Comparison of ENCODE assay signal across 15 cellular contexts in the genomic region with DNA sequence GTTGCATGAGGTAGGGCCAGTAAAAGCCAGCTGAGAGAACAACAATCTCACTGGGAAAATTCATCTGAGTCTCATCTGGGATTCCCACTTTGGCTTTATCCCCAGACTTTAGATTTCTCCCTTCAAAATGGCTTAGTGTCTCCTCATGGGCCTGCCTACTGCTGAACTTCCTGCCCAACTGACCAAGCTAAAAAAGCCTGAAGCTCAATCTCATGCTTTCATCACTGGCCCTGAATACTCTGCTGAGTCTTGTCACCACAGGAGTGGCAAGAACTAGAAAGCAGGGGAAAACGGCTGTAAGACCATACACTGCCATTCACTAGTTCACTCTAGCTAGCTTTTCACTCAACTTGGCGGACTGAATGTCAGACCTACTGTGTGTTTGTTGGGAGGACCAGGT.
DNase-seq lines count a peak whose midpoint lies in the region; ATAC-seq, FAIRE-seq and TF ChIP-seq lines count a peak whose summit lies in the region.
"Had no signal": no experiment of that assay in that cellular context is flagged by ENCODE, and none has a peak within 500 bp of the region (broad histone marks: within the 10 kb centered on the region; RNA-seq: fewer than 3 reads in every experiment).

No MANE protein-coding gene starts in this region.

- peak; percentile 12 for DNase-seq in LHCN-M2 (ENCODE audit: low read depth)
- DNase-seq in SK-MEL-5 (ENCODE audit: low read depth, low spot score): peak; percentile 41
- DNase-seq in trophoblast cell: no peak
- DNase-seq in GM12891 (ENCODE audit: insufficient read length, low spot score): no peak
- no peak for DNase-seq in aorta
- DNase-seq in 8988T: no peak
- DNase-seq in activated CD8-positive, alpha-beta memory T cell treated with anti-CD3 and anti-CD28 coated beads, Interleukin-2, amount 10 ng/mL, durations not matched to agents 7 days and 5 days: no peak
- DNase-seq: Caco-2; CD8-positive, alpha-beta T cell; DMS53; GM23248 had no signal

- H3K79me2 ChIP-seq in trophoblast cell (ENCODE audit: control insufficient read depth, insufficient read depth, low read length, poor library complexity): no peaks in the 10 kb centered on the region

- H3K23ac ChIP-seq in trophoblast cell (ENCODE audit: low read length): no peak overlapping the region

- no peak for FAIRE-seq in GM12891 (lab: Jason Lieb, UNC)
- FAIRE-seq: GM18507, H54 had no signal

- peaks cover 0 to 5% of the 10 kb centered on the region in 2 experiments for H3K4me1 ChIP-seq in trophoblast cell (ENCODE audit: control insufficient read depth in 1 of 2, insufficient read depth in 2 of 2, low read length in 2 of 2)
- H3K4me1 ChIP-seq in aorta (ENCODE audit: control insufficient read depth in 1 of 2, insufficient read depth in 2 of 2, low read length in 2 of 2): no peaks in the 10 kb centered on the region
- H3K4me1 ChIP-seq: Caco-2 had no signal

- H2BK120ac ChIP-seq in trophoblast cell (ENCODE audit: insufficient read depth, low read length, poor library complexity): no peak overlapping the region

- peaks cover 23% of the 10 kb centered on the region for H3K27me3 Mint-ChIP-seq in activated CD8-positive, alpha-beta memory T cell treated with anti-CD3 and anti-CD28 coated beads, Interleukin-2, amount 10 ng/mL, durations not matched to agents 7 days and 5 days
- H3K27me3 Mint-ChIP-seq: IgD-negative memory B cell had no signal

- H2BK5ac ChIP-seq in trophoblast cell (ENCODE audit: low read depth, low read length, poor library complexity): no peak overlapping the region

- H3K18ac ChIP-seq in trophoblast cell (ENCODE audit: low read length): no peak overlapping the region

- no peaks in the 10 kb centered on the region for H3K9me3 Mint-ChIP-seq in activated CD8-positive, alpha-beta memory T cell treated with anti-CD3 and anti-CD28 coated beads, Interleukin-2, amount 10 ng/mL, durations not matched to agents 7 days and 5 days (ENCODE audit: low read depth)
- H3K9me3 Mint-ChIP-seq: CD14-positive monocyte; CD8-positive, alpha-beta T cell had no signal

- H2BK12ac ChIP-seq in trophoblast cell (ENCODE audit: low read length): peak overlapping the region; percentile 6

- no peaks in the 10 kb centered on the region for H3K4me1 Mint-ChIP-seq in activated CD8-positive, alpha-beta memory T cell treated with anti-CD3 and anti-CD28 coated beads, Interleukin-2, amount 10 ng/mL, durations not matched to agents 7 days and 5 days
- H3K4me1 Mint-ChIP-seq: CD14-positive monocyte had no signal

- H3K27me3 ChIP-seq in trophoblast cell (ENCODE audit: insufficient read depth, low read length) (no peaks in the 10 kb centered on the region), aorta (ENCODE audit: control insufficient read depth in 1 of 2, insufficient read depth in 2 of 2, low read length in 1 of 2) (no peaks in the 10 kb centered on the region)

- no peak overlapping the region for H3K9ac ChIP-seq in trophoblast cell (ENCODE audit: low read length)
- H3K9ac ChIP-seq: GM23248 had no signal

- no peak for TF ChIP-seq POLR2A in GM12891 (IDR thresholded peaks at IDR 0.05; ENCODE audit: low read depth, low read length)

- no peaks in the 10 kb centered on the region for H3K36me3 Mint-ChIP-seq in activated CD8-positive, alpha-beta memory T cell treated with anti-CD3 and anti-CD28 coated beads, Interleukin-2, amount 10 ng/mL, durations not matched to agents 7 days and 5 days
- H3K36me3 Mint-ChIP-seq: CD14-positive monocyte; CD8-positive, alpha-beta T cell; IgD-negative memory B cell had no signal

- H4K91ac ChIP-seq in trophoblast cell (ENCODE audit: low read depth, low read length): no peak overlapping the region

- H3K4me3 ChIP-seq in trophoblast cell (ENCODE audit: low read depth, low read length): no peak overlapping the region
- no peak overlapping the region for H3K4me3 ChIP-seq in aorta (ENCODE audit: low read length in 2 of 2)
- H3K4me3 ChIP-seq: GM23248 had no signal

- H3K27ac Mint-ChIP-seq in activated CD8-positive, alpha-beta memory T cell treated with anti-CD3 and anti-CD28 coated beads, Interleukin-2, amount 10 ng/mL, durations not matched to agents 7 days and 5 days: no peak overlapping the region
- H3K27ac Mint-ChIP-seq: CD14-positive monocyte; CD8-positive, alpha-beta T cell; IgD-negative memory B cell had no signal

- H3K36me3 ChIP-seq in trophoblast cell (ENCODE audit: control insufficient read depth in 1 of 2, insufficient read depth in 2 of 2, low read length in 2 of 2) (no peaks in the 10 kb centered on the region), aorta (ENCODE audit: control insufficient read depth in 1 of 2, insufficient read depth in 2 of 2, low read length in 1 of 2) (no peaks in the 10 kb centered on the region)

- H2AFZ ChIP-seq in trophoblast cell (ENCODE audit: insufficient read depth, low read length, poor library complexity): no peak overlapping the region
- H2AFZ ChIP-seq: GM23248 had no signal

- no peak overlapping the region for H3K14ac ChIP-seq in trophoblast cell (ENCODE audit: low read length)

- intact Hi-C loops in aorta (cut with DNase I): no loop called here

- no peak overlapping the region for H2AK5ac ChIP-seq in trophoblast cell (ENCODE audit: low read length)

- no peak overlapping the region for H3K4me2 ChIP-seq in trophoblast cell (ENCODE audit: low read length)

- in situ Hi-C loops in SK-MEL-5 (cut with HindIII; ENCODE audit: low pct_unique_long_range_greater_than_20kb, low sequenced_read_pairs): no loop called here

- CTCF ChIA-PET in activated CD8-positive, alpha-beta memory T cell treated with anti-CD3 and anti-CD28 coated beads, Interleukin-2, amount 10 ng/mL, durations not matched to agents 7 days and 5 days (lab: Charles Lee): no interaction called here

- no peak for ATAC-seq in aorta (ENCODE audit: low FRiP score)
- ATAC-seq in activated CD8-positive, alpha-beta memory T cell treated with anti-CD3 and anti-CD28 coated beads, Interleukin-2, amount 10 ng/mL, durations not matched to agents 7 days and 5 days: no peak
- ATAC-seq: CD8-positive, alpha-beta T cell had no signal

- H4K8ac ChIP-seq in trophoblast cell (ENCODE audit: low read depth, low read length): no peak overlapping the region

- H3K79me1 ChIP-seq in trophoblast cell (ENCODE audit: low read length): peaks cover 5% of the 10 kb centered on the region

- H3K9me3 ChIP-seq in trophoblast cell (ENCODE audit: insufficient read depth, low read depth, low read length) (no peaks in the 10 kb centered on the region), aorta (ENCODE audit: control insufficient read depth, low read length) (no peaks in the 10 kb centered on the region)
- H3K9me3 ChIP-seq: Caco-2 had no signal

- no peak overlapping the region for H3K27ac ChIP-seq in trophoblast cell (ENCODE audit: low read depth, low read length)
- no peak overlapping the region for H3K27ac ChIP-seq in aorta (ENCODE audit: low read depth in 1 of 2, low read length in 2 of 2)
- H3K27ac ChIP-seq: GM23248 had no signal

- no peak overlapping the region for H3K4ac ChIP-seq in trophoblast cell (ENCODE audit: low read depth, low read length)

- no CpG with 5 or more reads among the region's 2 CpGs for WGBS in trophoblast cell (ENCODE audit: extremely low coverage, insufficient coverage, insufficient read length)
- WGBS in aorta, 2 donors: 80 to 84% methylated on average over 2 of the region's 2 CpGs

- no peak overlapping the region for H4K12ac ChIP-seq in trophoblast cell (ENCODE audit: low read depth, low read length)

- no peak overlapping the region for H3K4me3 Mint-ChIP-seq in activated CD8-positive, alpha-beta memory T cell treated with anti-CD3 and anti-CD28 coated beads, Interleukin-2, amount 10 ng/mL, durations not matched to agents 7 days and 5 days
- H3K4me3 Mint-ChIP-seq: CD14-positive monocyte; CD8-positive, alpha-beta T cell; IgD-negative memory B cell had no signal

TF ChIP-seq in GM12891, 5 proteins besides CTCF, POLR2A, EP300 and RAD21:
- TF ChIP-seq POLR2AphosphoS5 (IDR thresholded peaks at IDR 0.05; ENCODE audit: low read depth, low read length) (no peak), POU2F2 (IDR thresholded peaks at IDR 0.05; ENCODE audit: low read depth, low read length) (no peak), PAX5 (IDR thresholded peaks at IDR 0.05; ENCODE audit: insufficient read depth, low read length, severe bottlenecking) (no peak), TAF1 (IDR thresholded peaks at IDR 0.05; ENCODE audit: low read depth, low read length) (no peak), SPI1 (IDR thresholded peaks at IDR 0.05; ENCODE audit: low read depth, low read length) (no peak)

Comparison
In these comparisons a context has a peak if more than half of its experiments do, and no peak if none do; other contexts are left out.
1. DNase-seq: peak in LHCN-M2 (single experiment) and SK-MEL-5 (single experiment); none in trophoblast cell (0 of 2), GM12891 (single experiment), aorta (0 of 2), 8988T (single experiment) and activated CD8-positive, alpha-beta memory T cell treated with anti-CD3 and anti-CD28 coated beads, Interleukin-2, amount 10 ng/mL, durations not matched to agents 7 days and 5 days (single experiment).